16 cellular contexts compared by ENCODE assay signal in the genomic region with DNA sequence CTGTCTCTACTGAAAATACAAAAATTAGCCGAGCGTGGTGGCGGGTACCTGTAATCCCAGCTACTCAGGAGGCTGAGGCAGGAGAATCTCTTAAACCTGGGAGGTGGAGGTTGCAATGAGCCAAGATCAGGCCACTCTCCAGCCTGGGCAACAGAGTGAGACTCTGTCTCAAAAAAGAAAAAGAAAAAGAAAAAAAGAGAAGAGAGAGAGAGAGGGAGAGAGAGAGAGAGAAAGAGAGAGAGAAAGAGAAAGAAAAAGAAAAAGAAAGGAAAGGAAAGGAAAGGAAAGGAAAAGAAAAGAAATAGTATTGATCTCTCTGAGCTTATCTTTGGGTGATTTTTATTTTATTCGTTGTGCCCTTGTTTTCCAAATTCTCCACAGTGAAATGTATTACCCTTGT. TPM values are rescaled to one million over a fixed set of nuclear protein-coding genes. Genes with fewer than 3 reads are reported as not detected.
"Had no signal": no experiment of that assay in that cellular context is flagged by ENCODE, and none has a peak within 500 bp of the region (broad histone marks: within the 10 kb centered on the region; RNA-seq: fewer than 3 reads in every experiment).

No MANE protein-coding gene starts in this region.

RNA-seq across cellular contexts. Expression of a gene that starts 1.2 kb away (rescaled TPM):
- total RNA-seq: dermis microvascular lymphatic vessel endothelial cell, endothelial cell of umbilical vein, fibroblast of lung, fibroblast of villous mesenchyme, foreskin keratinocyte, gastroesophageal sphincter, heart left ventricle, hepatocyte, left cardiac atrium, left ventricle myocardium superior, lower leg skin, lung microvascular endothelial cell, mesenteric fat pad, mucosa of descending colon, myocyte had no signal
- polyA plus RNA-seq: endothelial cell of umbilical vein, fibroblast of lung, foreskin keratinocyte, heart left ventricle, hepatocyte, keratinocyte had no signal
